In the genomic region with DNA sequence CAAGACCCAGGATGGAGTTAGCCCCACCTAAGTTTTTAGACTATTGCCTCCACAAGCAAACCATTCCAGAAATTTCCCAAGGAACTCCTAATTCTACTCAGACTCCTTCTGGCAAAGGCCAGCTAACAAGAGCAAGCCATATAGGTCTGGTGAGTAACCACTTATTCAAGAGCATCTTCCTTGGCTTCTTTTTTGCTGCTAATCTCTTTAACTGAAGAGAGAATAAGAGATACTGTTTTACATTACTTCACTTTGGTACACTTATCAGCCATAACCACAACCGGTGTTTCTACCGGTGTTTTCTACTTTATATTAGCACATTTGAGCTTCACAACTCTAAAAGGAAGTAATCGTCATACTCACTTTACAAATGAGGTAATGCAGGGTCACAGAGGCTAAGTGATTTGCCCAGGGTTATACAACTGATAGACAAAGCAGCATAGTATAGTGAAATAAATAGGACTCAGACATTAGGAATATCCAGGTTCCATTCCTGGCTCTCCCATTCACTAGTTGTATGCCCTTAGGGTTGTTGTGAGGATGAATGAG, we compare ENCODE assay signal across 16 cellular contexts. TPM values are rescaled to one million over a fixed set of nuclear protein-coding genes. Genes with fewer than 3 reads are reported as not detected.
DNase-seq lines count a peak whose midpoint lies in the region; ATAC-seq and TF ChIP-seq lines count a peak whose summit lies in the region.
"Had no signal": no experiment of that assay in that cellular context is flagged by ENCODE, and none has a peak within 500 bp of the region (broad histone marks: within the 10 kb centered on the region; RNA-seq: fewer than 3 reads in every experiment).

No MANE protein-coding gene starts in this region.

- H3K4me1 Mint-ChIP-seq in Calu3 (ENCODE audit: low read depth, unreplicated experiment) (peaks cover 26% of the 10 kb centered on the region), neural crest cell (peaks cover 38% of the 10 kb centered on the region)

- no peaks in the 10 kb centered on the region for H3K36me3 ChIP-seq in colonic mucosa
- H3K36me3 ChIP-seq: WERI-Rb-1 had no signal

- DNase-seq in Calu3 (no peak), OCI-M1 (lab: John Stamatoyannopoulos, UW) (peak; percentile 91), colonic mucosa (no peak), neural crest cell (ENCODE audit: low read depth, low spot score) (no peak), SW 1271 (lab: John Stamatoyannopoulos, UW) (no peak)
- DNase-seq: activated gamma-delta T cell treated with Interleukin-2 at 50 U/mL for 16 hours, hippocampal formation, midbrain, right cardiac atrium, WERI-Rb-1 had no signal

- peaks cover 20% of the 10 kb centered on the region for H3K4me1 ChIP-seq in colonic mucosa

- H3K9me3 Mint-ChIP-seq in Calu3 (ENCODE audit: low read depth, unreplicated experiment) (no peaks in the 10 kb centered on the region), neural crest cell (no peaks in the 10 kb centered on the region)
- H3K9me3 Mint-ChIP-seq: dendritic cell treated with granulocyte-macrophage colony-stimulating factor and Interleukin-4, amounts not matched to agents 40 ng/mL and 50 ng/mL, for 4 days had no signal

- CTCF ChIA-PET in Calu3 (lab: Charles Lee), result no interaction called here

- H3K27ac Mint-ChIP-seq in Calu3 (ENCODE audit: unreplicated experiment), result peak overlapping the region; percentile 6
- no peak overlapping the region for H3K27ac Mint-ChIP-seq in neural crest cell (ENCODE audit: unreplicated experiment)

- peak overlapping the region; percentile 26 for H3K27ac ChIP-seq in colonic mucosa
- H3K27ac ChIP-seq: C4-2B, RWPE1, WERI-Rb-1 had no signal

- ATAC-seq in GM18505 (IDR thresholded peaks at IDR 0.05; ENCODE audit: unreplicated experiment) (no peak), GM18519 (IDR thresholded peaks at IDR 0.05; ENCODE audit: low FRiP score, unreplicated experiment) (no peak), GM21528 (IDR thresholded peaks at IDR 0.05; ENCODE audit: low FRiP score, unreplicated experiment) (no peak)

- H3K4me3 Mint-ChIP-seq in Calu3 (ENCODE audit: low read depth, unreplicated experiment) (peak overlapping the region; percentile 91), neural crest cell (peak overlapping the region; percentile 74)
- H3K4me3 Mint-ChIP-seq: dendritic cell treated with granulocyte-macrophage colony-stimulating factor and Interleukin-4, amounts not matched to agents 40 ng/mL and 50 ng/mL, for 4 days had no signal

- H3K36me3 Mint-ChIP-seq in Calu3 (ENCODE audit: insufficient read depth, unreplicated experiment), result peaks cover 22% of the 10 kb centered on the region
- H3K36me3 Mint-ChIP-seq in neural crest cell (ENCODE audit: low read depth), result no peaks in the 10 kb centered on the region

- no peaks in the 10 kb centered on the region for H3K9me3 ChIP-seq in colonic mucosa

- H3K27me3 ChIP-seq in colonic mucosa, result no peaks in the 10 kb centered on the region

- no peak for TF ChIP-seq POLR2A in GM18505 (IDR thresholded peaks at IDR 0.05; ENCODE audit: borderline replicate concordance, extremely low read depth, insufficient read depth, insufficient read length)

- no peak for TF ChIP-seq CTCF in Calu3 (IDR thresholded peaks at IDR 0.05; ENCODE audit: unreplicated experiment)
- TF ChIP-seq CTCF in colonic mucosa (IDR thresholded peaks at IDR 0.05), result no peak
- no peak for TF ChIP-seq CTCF in neural crest cell (conservative IDR thresholded peaks at IDR 0.05)

- H3K9ac ChIP-seq in colonic mucosa (ENCODE audit: low read depth in 2 of 2, low read length in 2 of 2), result no peak overlapping the region

- intact Hi-C loops in Calu3 (cut with micrococcal nuclease; ENCODE audit: unreplicated experiment), result no loop called here
- intact Hi-C loops in colonic mucosa (cut with DNase I), result no loop called here

- H3K27me3 Mint-ChIP-seq in Calu3 (ENCODE audit: unreplicated experiment), result no peaks in the 10 kb centered on the region
- no peaks in the 10 kb centered on the region for H3K27me3 Mint-ChIP-seq in neural crest cell (ENCODE audit: low read depth)
- H3K27me3 Mint-ChIP-seq: dendritic cell treated with granulocyte-macrophage colony-stimulating factor and Interleukin-4, amounts not matched to agents 40 ng/mL and 50 ng/mL, for 4 days had no signal

- no TSS peak for BruUV-seq in Calu3 (replicated peaks; lab: Mats Ljungman, UMichigan)

- H3K4me3 ChIP-seq in colonic mucosa, result no peak overlapping the region

RNA-seq across cellular contexts. Expression of gene EPS15, which starts 1.7 kb away (rescaled TPM):
- 50.0 and 51.2 TPM in 2 replicates for total RNA-seq in Calu3 (2022)
- 10 to 100 TPM; 40.3 to 55.8 TPM for total RNA-seq in colonic mucosa
- total RNA-seq in neural crest cell, result 41.3 and 41.6 TPM in 2 replicates
